13 cellular contexts compared by ENCODE assay signal in genomic region chr7:36288501-36288900, GRCh38.
DNase-seq lines count a peak whose midpoint lies in the region; ATAC-seq and TF ChIP-seq lines count a peak whose summit lies in the region.
"Had no signal": no experiment of that assay in that cellular context is flagged by ENCODE, and none has a peak within 500 bp of the region (broad histone marks: within the 10 kb centered on the region; RNA-seq: fewer than 3 reads in every experiment).

No MANE protein-coding gene starts in this region.

- intact Hi-C loops in body of pancreas (cut with DNase I), result no loop called here

- no peaks in the 10 kb centered on the region for H4K20me1 ChIP-seq in Karpas-422 (ENCODE audit: insufficient read depth, low read depth, low read length)

- DNase-seq in activated naive CD4-positive, alpha-beta T cell treated with Interleukin-2 at 50 U/mL for 16 hours, result no peak
- no peak for DNase-seq in Karpas-422
- no peak for DNase-seq in body of pancreas
- DNase-seq in central memory CD4-positive, alpha-beta T cell, result no peak
- no peak for DNase-seq in NCI-H524 (lab: John Stamatoyannopoulos, UW)
- DNase-seq: activated CD4-positive, alpha-beta T cell treated with anti-CD3 and anti-CD28 coated beads for 1 hour; DMS153 had no signal

- H3K27ac ChIP-seq in Karpas-422 (ENCODE audit: low read length) (peak overlapping the region; percentile 100), body of pancreas (peak overlapping the region in 3 of 4 donors; percentile 68 to 99 (median 80)), subcutaneous abdominal adipose tissue (ENCODE audit: low read depth, low read length) (peak overlapping the region; percentile 79)
- H3K27ac ChIP-seq: thoracic aorta had no signal

- H3K36me3 ChIP-seq in Karpas-422 (ENCODE audit: insufficient read depth, low read length) (peaks cover 12% of the 10 kb centered on the region; the same call in 1 of the 2 replicates), body of pancreas (replicated peaks in 1 of 2; ENCODE audit: insufficient read depth in 1 of 2, low read depth in 2 of 2) (no peaks in the 10 kb centered on the region), subcutaneous abdominal adipose tissue (ENCODE audit: control insufficient read depth in 5 of 5, insufficient read depth in 5 of 5, low read length in 5 of 5) (peaks cover 4 to 56% (median 46%) of the 10 kb centered on the region in 5 donors)
- H3K36me3 ChIP-seq: thoracic aorta had no signal

- H3K27me3 ChIP-seq in Karpas-422 (ENCODE audit: low read length), result no peaks in the 10 kb centered on the region
- no peaks in the 10 kb centered on the region for H3K27me3 ChIP-seq in body of pancreas
- H3K27me3 ChIP-seq in subcutaneous abdominal adipose tissue (ENCODE audit: control insufficient read depth in 5 of 5, insufficient read depth in 4 of 5, low read length in 5 of 5), result no peaks in the 10 kb centered on the region

- H3K9ac ChIP-seq in Karpas-422 (ENCODE audit: low read length), result peak overlapping the region; percentile 43
- H3K9ac ChIP-seq in subcutaneous abdominal adipose tissue (ENCODE audit: low read length in 5 of 5), result no peak overlapping the region

- 98 to 100% methylated on average over 5 of the region's 5 CpGs for WGBS in body of pancreas, 2 donors

- no peaks in the 10 kb centered on the region for H3K9me3 ChIP-seq in Karpas-422 (ENCODE audit: low read length)
- no peaks in the 10 kb centered on the region for H3K9me3 ChIP-seq in body of pancreas
- no peaks in the 10 kb centered on the region for H3K9me3 ChIP-seq in subcutaneous abdominal adipose tissue (ENCODE audit: control insufficient read depth in 5 of 5, low read length in 5 of 5)
- H3K9me3 ChIP-seq: thoracic aorta had no signal

- no peak for TF ChIP-seq CTCF in body of pancreas (IDR thresholded peaks at IDR 0.05)

- no peaks in the 10 kb centered on the region for H3K27me3 Mint-ChIP-seq in activated naive CD4-positive, alpha-beta T cell treated with anti-CD3 and anti-CD28 coated beads, Interleukin-2, amount 50 U/mL, for 24 hours

- peaks cover 48% of the 10 kb centered on the region for H3K79me2 ChIP-seq in Karpas-422 (ENCODE audit: low read length)

- H2AFZ ChIP-seq in Karpas-422 (ENCODE audit: low read length), result no peak overlapping the region
- H2AFZ ChIP-seq: GM23338 had no signal

- H3K4me1 ChIP-seq in Karpas-422 (ENCODE audit: low read length) (peaks cover 83% of the 10 kb centered on the region), body of pancreas (peaks cover 80% of the 10 kb centered on the region), subcutaneous abdominal adipose tissue (ENCODE audit: control insufficient read depth in 5 of 5, insufficient read depth in 5 of 5, low read length in 5 of 5) (peaks cover 19 to 77% (median 68%) of the 10 kb centered on the region in 5 donors)

- no peaks in the 10 kb centered on the region for H3K9me2 ChIP-seq in Karpas-422 (replicated peaks; ENCODE audit: insufficient read depth, low read length)

- TF ChIP-seq POLR2A in body of pancreas (IDR thresholded peaks at IDR 0.05), result no peak

- H3K36me3 Mint-ChIP-seq in activated naive CD4-positive, alpha-beta T cell treated with anti-CD3 and anti-CD28 coated beads, Interleukin-2, amount 50 U/mL, for 24 hours, result no peaks in the 10 kb centered on the region

- ATAC-seq in body of pancreas (no peak), GM19397 (IDR thresholded peaks at IDR 0.05; ENCODE audit: unreplicated experiment) (no peak)
- ATAC-seq: GM23338 had no signal

- H3K4me3 ChIP-seq in Karpas-422 (ENCODE audit: low read length) (no peak overlapping the region), body of pancreas (no peak overlapping the region), subcutaneous abdominal adipose tissue (ENCODE audit: low read depth in 1 of 5, low read length in 5 of 5) (no peak overlapping the region)
- H3K4me3 ChIP-seq: GM23338, thoracic aorta had no signal

- H3K4me3 Mint-ChIP-seq in activated naive CD4-positive, alpha-beta T cell treated with anti-CD3 and anti-CD28 coated beads, Interleukin-2, amount 50 U/mL, for 24 hours, result peak overlapping the region; percentile 70
- H3K4me3 Mint-ChIP-seq: brain, GM23338 had no signal

- peak overlapping the region; percentile 81 for H3K4me2 ChIP-seq in Karpas-422 (ENCODE audit: low read depth, low read length, poor library complexity, severe bottlenecking)
- H3K4me2 ChIP-seq: GM23338 had no signal

- no peak overlapping the region for H3K27ac Mint-ChIP-seq in activated naive CD4-positive, alpha-beta T cell treated with anti-CD3 and anti-CD28 coated beads, Interleukin-2, amount 50 U/mL, for 24 hours
- H3K27ac Mint-ChIP-seq: GM23338 had no signal

- peaks cover 70% of the 10 kb centered on the region for H3K4me1 Mint-ChIP-seq in activated naive CD4-positive, alpha-beta T cell treated with anti-CD3 and anti-CD28 coated beads, Interleukin-2, amount 50 U/mL, for 24 hours

- H3K9me3 Mint-ChIP-seq in activated naive CD4-positive, alpha-beta T cell treated with anti-CD3 and anti-CD28 coated beads, Interleukin-2, amount 50 U/mL, for 24 hours, result no peaks in the 10 kb centered on the region
- H3K9me3 Mint-ChIP-seq: GM23338 had no signal
